30 cellular contexts compared by ENCODE assay signal in genomic region chr2:200774920-200775319, GRCh38.
"Had no signal": no experiment of that assay in that cellular context is flagged by ENCODE, and none has a peak within 500 bp of the region (broad histone marks: within the 10 kb centered on the region; RNA-seq: fewer than 3 reads in every experiment).

No MANE protein-coding gene starts in this region.

- H2AFZ ChIP-seq: parathyroid adenoma had no signal

- H3K9me3 Mint-ChIP-seq: stimulated activated effector memory CD8-positive, alpha-beta T cell treated with anti-CD3 and anti-CD28 coated beads, Interleukin-12 subunit alpha, Interleukin-12 subunit beta, amount 100 ng/mL, for 72 hours had no signal

- FAIRE-seq: small intestine, urothelium cell line had no signal

- H3K27ac ChIP-seq: ovary, parathyroid adenoma, psoas muscle, right lobe of liver, sigmoid colon, stomach, thoracic aorta, thyroid gland, transverse colon, upper lobe of left lung, vagina had no signal

- H3K27ac Mint-ChIP-seq: naive thymus-derived CD8-positive, alpha-beta T cell; natural killer cell treated with Interleukin-12 subunit alpha and Interleukin-12 subunit beta and Interleukin-15 and Interleukin-18, amount 100 ng/mL, for 72 hours; nephron progenitor cell; progenitor cell of endocrine pancreas; stimulated activated effector memory CD8-positive, alpha-beta T cell treated with anti-CD3 and anti-CD28 coated beads, Interleukin-12 subunit alpha, Interleukin-12 subunit beta, amount 100 ng/mL, for 72 hours; stimulated activated naive B cell treated with anti-CD40 and anti-IgM and Interleukin-4, amounts not matched to agents 10 μg/mL and 1 μg/mL and 100 μg/mL, for 72 hours; stimulated activated naive CD8-positive, alpha-beta T cell treated with anti-CD3 and anti-CD28 coated beads, Interleukin-15, Interleukin-2, amounts not matched to agents 100 ng/mL and 50 ng/mL, for 24 hours had no signal

- H3K4me1 Mint-ChIP-seq: naive thymus-derived CD8-positive, alpha-beta T cell; neural crest cell had no signal

- H3K4me3 Mint-ChIP-seq: naive B cell; naive thymus-derived CD8-positive, alpha-beta T cell; natural killer cell treated with Interleukin-12 subunit alpha and Interleukin-12 subunit beta and Interleukin-15 and Interleukin-18, amount 100 ng/mL, for 72 hours; nephron progenitor cell; neural crest cell; stimulated activated effector memory CD8-positive, alpha-beta T cell treated with anti-CD3 and anti-CD28 coated beads, Interleukin-12 subunit alpha, Interleukin-12 subunit beta, amount 100 ng/mL, for 72 hours; stimulated activated naive B cell treated with anti-CD40 and anti-IgM and Interleukin-4, amounts not matched to agents 10 μg/mL and 1 μg/mL and 100 μg/mL, for 72 hours; stimulated activated naive CD8-positive, alpha-beta T cell treated with anti-CD3 and anti-CD28 coated beads, Interleukin-15, Interleukin-2, amounts not matched to agents 100 ng/mL and 50 ng/mL, for 24 hours had no signal

- H3K27me3 ChIP-seq: ovary, right lobe of liver, sigmoid colon, stomach, thyroid gland, transverse colon, upper lobe of left lung, vagina had no signal

- H3K4me1 ChIP-seq: parathyroid adenoma, psoas muscle, sigmoid colon, stomach, thyroid gland, vagina had no signal

- H3K27me3 Mint-ChIP-seq: naive B cell; stimulated activated naive B cell treated with anti-CD40 and anti-IgM and Interleukin-4, amounts not matched to agents 10 μg/mL and 1 μg/mL and 100 μg/mL, for 72 hours; stimulated activated naive CD8-positive, alpha-beta T cell treated with anti-CD3 and anti-CD28 coated beads, Interleukin-15, Interleukin-2, amounts not matched to agents 100 ng/mL and 50 ng/mL, for 24 hours had no signal

- ATAC-seq: naive thymus-derived CD8-positive, alpha-beta T cell; natural killer cell treated with Interleukin-12 subunit alpha and Interleukin-12 subunit beta and Interleukin-15 and Interleukin-18, amount 100 ng/mL, for 72 hours; psoas muscle; right cardiac atrium; right lobe of liver; stimulated activated effector memory CD8-positive, alpha-beta T cell treated with anti-CD3 and anti-CD28 coated beads, Interleukin-12 subunit alpha, Interleukin-12 subunit beta, amount 100 ng/mL, for 72 hours; stimulated activated naive B cell treated with anti-CD40 and anti-IgM and Interleukin-4, amounts not matched to agents 10 μg/mL and 1 μg/mL and 100 μg/mL, for 72 hours had no signal

- H3K4me3 ChIP-seq: ovary, psoas muscle, right lobe of liver, sigmoid colon, stomach, thoracic aorta, thyroid gland, transverse colon, upper lobe of left lung, vagina had no signal

- DNase-seq: naive B cell; naive thymus-derived CD8-positive, alpha-beta T cell; nephron progenitor cell; occipital lobe; ovary; posterior cingulate gyrus; psoas muscle; right cardiac atrium; right lobe of liver; sigmoid colon; small intestine; stimulated activated CD4-positive, alpha-beta T cell treated with anti-CD3 and anti-CD28 coated beads, Interleukin-15, amount 100 ng/mL, for 24 hours; stimulated activated CD4-positive, alpha-beta T cell treated with anti-CD3 and anti-CD28 coated beads, Interleukin-2, amount 100 ng/mL, for 24 hours; stimulated activated CD4-positive, alpha-beta T cell treated with anti-CD3 and anti-CD28 coated beads, Interleukin-2, amount 100 ng/mL, for 48 hours; stimulated activated CD4-positive, alpha-beta T cell treated with anti-CD3 and anti-CD28 coated beads, Interleukin-4, amount 100 ng/mL, for 24 hours; stimulated activated naive B cell treated with anti-CD40 and anti-IgM and Interleukin-4, amounts not matched to agents 10 μg/mL and 1 μg/mL and 100 μg/mL, for 72 hours; stimulated activated naive CD4-positive, alpha-beta T cell treated with Interleukin-2 at 50 U/mL for 16 hours; stomach; thyroid gland; transverse colon; upper lobe of left lung had no signal

- H3K36me3 ChIP-seq: ovary, right lobe of liver, sigmoid colon, stomach, thoracic aorta, thyroid gland, transverse colon, upper lobe of left lung, vagina had no signal

- H3K36me3 Mint-ChIP-seq: naive B cell; stimulated activated effector memory CD8-positive, alpha-beta T cell treated with anti-CD3 and anti-CD28 coated beads, Interleukin-12 subunit alpha, Interleukin-12 subunit beta, amount 100 ng/mL, for 72 hours had no signal

- H3K79me2 ChIP-seq: parathyroid adenoma had no signal
